ENCODE assay signal across 16 cellular contexts in genomic region chr7:121485457-121486243, GRCh38.
DNase-seq lines count a peak whose midpoint lies in the region; ATAC-seq, FAIRE-seq and TF ChIP-seq lines count a peak whose summit lies in the region.
"Had no signal": no experiment of that assay in that cellular context is flagged by ENCODE, and none has a peak within 500 bp of the region (broad histone marks: within the 10 kb centered on the region; RNA-seq: fewer than 3 reads in every experiment).

No MANE protein-coding gene starts in this region.

- no peak for TF ChIP-seq CTCF in keratinocyte (optimal IDR thresholded peaks at IDR 0.05 in 1 of 3, IDR thresholded peaks at IDR 0.05 in 1 of 3, conservative IDR thresholded peaks at IDR 0.05 in 1 of 3; ENCODE audit: extremely low read depth in 1 of 3, insufficient read depth in 2 of 3, low read length in 3 of 3)

- no peak overlapping the region for H3K4me3 Mint-ChIP-seq in activated naive CD4-positive, alpha-beta T cell treated with anti-CD3 and anti-CD28 coated beads, Interleukin-2, amount 10 ng/mL, durations not matched to agents 7 days and 5 days
- H3K4me3 Mint-ChIP-seq: central memory CD8-positive, alpha-beta T cell had no signal

- peaks cover 26% of the 10 kb centered on the region for H3K4me1 ChIP-seq in keratinocyte (ENCODE audit: control insufficient read depth, extremely low read depth, insufficient read depth, low read length)

- no peak overlapping the region for H3K4me3 ChIP-seq in keratinocyte (ENCODE audit: control insufficient read depth in 2 of 3, extremely low read depth in 1 of 3, insufficient read depth in 2 of 3, low read depth in 1 of 3, low read length in 3 of 3)
- H3K4me3 ChIP-seq: skin epidermis, tibial artery had no signal

- dilution Hi-C loops in keratinocyte (cut with MboI; ENCODE audit: extremely low pct_ligation_motif_present, low sequenced_read_pairs): no loop called here

- H3K9ac ChIP-seq in keratinocyte (ENCODE audit: control insufficient read depth, extremely low read depth, insufficient read depth, low read length): no peak overlapping the region

- H3K9me3 Mint-ChIP-seq in activated naive CD4-positive, alpha-beta T cell treated with anti-CD3 and anti-CD28 coated beads, Interleukin-2, amount 10 ng/mL, durations not matched to agents 7 days and 5 days: no peaks in the 10 kb centered on the region
- H3K9me3 Mint-ChIP-seq: central memory CD8-positive, alpha-beta T cell had no signal

- peak; percentile 66 for DNase-seq in NCI-H1694 treated with DMSO at 0.1 percent for 48 hours (lab: John Stamatoyannopoulos, UW)
- peak; percentile 76 for DNase-seq in cerebellar cortex (ENCODE audit: low spot score)
- DNase-seq in keratinocyte (ENCODE audit: low read depth, low spot score): no peak
- DNase-seq in substantia nigra (lab: John Stamatoyannopoulos, UW): peak in 39 of 49 donors; percentile 1 to 80 (median 27)
- DNase-seq in NCI-H524 treated with DMSO at 0.1 percent for 48 hours (lab: John Stamatoyannopoulos, UW): no peak
- no peak for DNase-seq in NOMO-1 (lab: John Stamatoyannopoulos, UW; ENCODE audit: unreplicated experiment in 2 of 2)
- DNase-seq in activated naive CD4-positive, alpha-beta T cell treated with anti-CD3 and anti-CD28 coated beads, Interleukin-2, amount 10 ng/mL, durations not matched to agents 7 days and 5 days: no peak
- DNase-seq: activated CD4-positive, alpha-beta T cell treated with anti-CD3 and anti-CD28 coated beads, Interleukin-2, amount 50 U/mL, for 4 hours; activated effector memory CD4-positive, alpha-beta T cell treated with Interleukin-2 at 50 U/mL for 16 hours; Calu3; NCI-H2107; OCI-M1; tibial artery had no signal

- no peaks in the 10 kb centered on the region for H3K27me3 Mint-ChIP-seq in activated naive CD4-positive, alpha-beta T cell treated with anti-CD3 and anti-CD28 coated beads, Interleukin-2, amount 10 ng/mL, durations not matched to agents 7 days and 5 days
- H3K27me3 Mint-ChIP-seq: central memory CD8-positive, alpha-beta T cell had no signal

- H3K36me3 ChIP-seq in keratinocyte (ENCODE audit: control insufficient read depth in 2 of 2, extremely low read depth in 1 of 2, insufficient read depth in 2 of 2, low read length in 2 of 2): no peaks in the 10 kb centered on the region
- H3K36me3 ChIP-seq: tibial artery had no signal

- H3K9me3 ChIP-seq in keratinocyte (ENCODE audit: control insufficient read depth, low read depth, low read length): no peaks in the 10 kb centered on the region
- H3K9me3 ChIP-seq: tibial artery had no signal

- FAIRE-seq in keratinocyte (lab: Jason Lieb, UNC): peak; percentile 55

- H3K27me3 ChIP-seq in keratinocyte (ENCODE audit: control insufficient read depth, extremely low read depth, insufficient read depth, low read length): no peaks in the 10 kb centered on the region
- H3K27me3 ChIP-seq: tibial artery had no signal

- no peaks in the 10 kb centered on the region for H3K36me3 Mint-ChIP-seq in activated naive CD4-positive, alpha-beta T cell treated with anti-CD3 and anti-CD28 coated beads, Interleukin-2, amount 10 ng/mL, durations not matched to agents 7 days and 5 days

- peak overlapping the region; percentile 42 for H3K4me2 ChIP-seq in keratinocyte (ENCODE audit: control insufficient read depth, extremely low read depth, insufficient read depth, low read depth, low read length)

- CTCF ChIA-PET in activated naive CD4-positive, alpha-beta T cell treated with anti-CD3 and anti-CD28 coated beads, Interleukin-2, amount 10 ng/mL, durations not matched to agents 7 days and 5 days (lab: Charles Lee): no interaction called here

- H3K27ac ChIP-seq in keratinocyte (ENCODE audit: control insufficient read depth, insufficient read depth, low read length) (no peak overlapping the region), substantia nigra (ENCODE audit: low read depth, low read length, poor library complexity, severe bottlenecking) (no peak overlapping the region)
- H3K27ac ChIP-seq: tibial artery had no signal

- H4K20me1 ChIP-seq in keratinocyte (ENCODE audit: control insufficient read depth, extremely low read depth, insufficient read depth, low read length): no peaks in the 10 kb centered on the region

- no peaks in the 10 kb centered on the region for H3K79me2 ChIP-seq in keratinocyte (ENCODE audit: control insufficient read depth, insufficient read depth, low read length)

- no peak overlapping the region for H3K27ac Mint-ChIP-seq in activated naive CD4-positive, alpha-beta T cell treated with anti-CD3 and anti-CD28 coated beads, Interleukin-2, amount 10 ng/mL, durations not matched to agents 7 days and 5 days

- no peaks in the 10 kb centered on the region for H3K9me1 ChIP-seq in keratinocyte (ENCODE audit: control insufficient read depth, extremely low read depth, insufficient read depth, low read length)

- peak overlapping the region; percentile 86 for H2AFZ ChIP-seq in keratinocyte (ENCODE audit: control insufficient read depth, low read length)

- no peaks in the 10 kb centered on the region for H3K4me1 Mint-ChIP-seq in activated naive CD4-positive, alpha-beta T cell treated with anti-CD3 and anti-CD28 coated beads, Interleukin-2, amount 10 ng/mL, durations not matched to agents 7 days and 5 days
- H3K4me1 Mint-ChIP-seq: central memory CD8-positive, alpha-beta T cell had no signal

- ATAC-seq in GM18498 (IDR thresholded peaks at IDR 0.05; ENCODE audit: unreplicated experiment): no peak

Comparison
In these comparisons a context has a peak if more than half of its experiments do, and no peak if none do; other contexts are left out.
1. DNase-seq: peak in NCI-H1694 treated with DMSO at 0.1 percent for 48 hours (single experiment), cerebellar cortex (single experiment) and substantia nigra (39 of 49); none in keratinocyte (single experiment), NCI-H524 treated with DMSO at 0.1 percent for 48 hours (single experiment), NOMO-1 (0 of 2) and activated naive CD4-positive, alpha-beta T cell treated with anti-CD3 and anti-CD28 coated beads, Interleukin-2, amount 10 ng/mL, durations not matched to agents 7 days and 5 days (single experiment).